In genomic region chr1:21077085-21077484, GRCh38 we compare ENCODE assay signal across 15 cellular contexts.
DNase-seq lines count a peak whose midpoint lies in the region; ATAC-seq and TF ChIP-seq lines count a peak whose summit lies in the region.
"Had no signal": no experiment of that assay in that cellular context is flagged by ENCODE, and none has a peak within 500 bp of the region (broad histone marks: within the 10 kb centered on the region; RNA-seq: fewer than 3 reads in every experiment).

No MANE protein-coding gene starts in this region.

- peaks cover 31% of the 10 kb centered on the region for H3K36me3 Mint-ChIP-seq in MCF 10A (ENCODE audit: insufficient read depth, unreplicated experiment)
- peaks cover 20% of the 10 kb centered on the region for H3K36me3 Mint-ChIP-seq in activated T-helper 2 cell treated with anti-CD3 and anti-CD28 coated beads, Interferon-gamma antibody, Interleukin-2, Interleukin-4, amounts not matched to agents 10 μg/mL and 5 μg/mL and 100 μg/mL, durations not matched to agents 14 hours and 24 hours and 36 hours (ENCODE audit: low read depth)

- DNase-seq in MCF 10A (ENCODE audit: unreplicated experiment) (peak; percentile 67), breast epithelium (ENCODE audit: low spot score in 2 of 2) (no peak), foreskin keratinocyte (peak in 1 of 2 donors; percentile 38), PC-9 (no peak), GM13976 (ENCODE audit: low spot score) (no peak), NCI-H2227 treated with DMSO at 0.1 percent for 48 hours (lab: John Stamatoyannopoulos, UW) (no peak)
- DNase-seq in activated T-helper 2 cell treated with anti-CD3 and anti-CD28 coated beads, Interferon-gamma antibody, Interleukin-2, Interleukin-4, amounts not matched to agents 10 μg/mL and 5 μg/mL and 100 μg/mL, durations not matched to agents 14 hours and 24 hours and 36 hours (ENCODE audit: low spot score) = no peak
- no peak for DNase-seq in activated CD8-positive, alpha-beta memory T cell treated with anti-CD3 and anti-CD28 coated beads, Interleukin-2, amount 50 U/mL, for 4 hours
- DNase-seq: activated CD4-positive, alpha-beta memory T cell treated with anti-CD3 and anti-CD28 coated beads, Interleukin-2, amount 10 ng/mL, durations not matched to agents 7 days and 5 days; DMS 273 treated with DMSO at 0.1 percent for 48 hours; dorsolateral prefrontal cortex; hypothalamus; NCI-H524 had no signal

- no TSS peak for BruUV-seq in MCF 10A (replicated peaks; lab: Mats Ljungman, UMichigan)
- BruUV-seq in PC-9 (replicated peaks; lab: Mats Ljungman, UMichigan) = no TSS peak

- in situ Hi-C loops in GM13976 (cut with MboI; ENCODE audit: low sequenced_read_pairs, unreplicated experiment) = no loop called here

- no peaks in the 10 kb centered on the region for H3F3A ChIP-seq in PC-9 (ENCODE audit: insufficient read depth, low read depth)

- no peaks in the 10 kb centered on the region for H3K9me3 Mint-ChIP-seq in MCF 10A (ENCODE audit: unreplicated experiment)
- H3K9me3 Mint-ChIP-seq in activated T-helper 2 cell treated with anti-CD3 and anti-CD28 coated beads, Interferon-gamma antibody, Interleukin-2, Interleukin-4, amounts not matched to agents 10 μg/mL and 5 μg/mL and 100 μg/mL, durations not matched to agents 14 hours and 24 hours and 36 hours = no peaks in the 10 kb centered on the region
- H3K9me3 Mint-ChIP-seq: activated CD4-positive, alpha-beta memory T cell treated with anti-CD3 and anti-CD28 coated beads, Interleukin-2, amount 10 ng/mL, durations not matched to agents 7 days and 5 days; activated naive CD4-positive, alpha-beta T cell treated with anti-CD3 and anti-CD28 coated beads, Interleukin-2, amount 50 U/mL, for 72 hours had no signal

- peak overlapping the region; percentile 81 for H3K27ac Mint-ChIP-seq in MCF 10A (ENCODE audit: low read depth, unreplicated experiment)
- peak overlapping the region; percentile 37 for H3K27ac Mint-ChIP-seq in activated T-helper 2 cell treated with anti-CD3 and anti-CD28 coated beads, Interferon-gamma antibody, Interleukin-2, Interleukin-4, amounts not matched to agents 10 μg/mL and 5 μg/mL and 100 μg/mL, durations not matched to agents 14 hours and 24 hours and 36 hours
- H3K27ac Mint-ChIP-seq: activated CD4-positive, alpha-beta memory T cell treated with anti-CD3 and anti-CD28 coated beads, Interleukin-2, amount 10 ng/mL, durations not matched to agents 7 days and 5 days; activated naive CD4-positive, alpha-beta T cell treated with anti-CD3 and anti-CD28 coated beads, Interleukin-2, amount 50 U/mL, for 72 hours had no signal

- peak; percentile 53 for ATAC-seq in foreskin keratinocyte
- ATAC-seq: activated naive CD4-positive, alpha-beta T cell treated with anti-CD3 and anti-CD28 coated beads, Interleukin-2, amount 50 U/mL, for 72 hours; GM12878 had no signal

- TF ChIP-seq POLR2A in breast epithelium (IDR thresholded peaks at IDR 0.05) = no peak

- 0 out of 2 replicates have a peak, but pooled peaks cover 17% of the 10 kb centered on the region for H3K79me2 ChIP-seq in PC-9 (ENCODE audit: low read depth)

- H3K27me3 Mint-ChIP-seq in MCF 10A (ENCODE audit: insufficient read depth, unreplicated experiment) = no peaks in the 10 kb centered on the region
- H3K27me3 Mint-ChIP-seq in activated T-helper 2 cell treated with anti-CD3 and anti-CD28 coated beads, Interferon-gamma antibody, Interleukin-2, Interleukin-4, amounts not matched to agents 10 μg/mL and 5 μg/mL and 100 μg/mL, durations not matched to agents 14 hours and 24 hours and 36 hours (ENCODE audit: low read depth) = no peaks in the 10 kb centered on the region
- H3K27me3 Mint-ChIP-seq: activated CD4-positive, alpha-beta memory T cell treated with anti-CD3 and anti-CD28 coated beads, Interleukin-2, amount 10 ng/mL, durations not matched to agents 7 days and 5 days had no signal

- H3K36me3 ChIP-seq in breast epithelium (no peaks in the 10 kb centered on the region), PC-9 (ENCODE audit: low read depth) (no peaks in the 10 kb centered on the region)

- no peak overlapping the region for H3K4me3 Mint-ChIP-seq in MCF 10A (ENCODE audit: unreplicated experiment)
- H3K4me3 Mint-ChIP-seq in activated T-helper 2 cell treated with anti-CD3 and anti-CD28 coated beads, Interferon-gamma antibody, Interleukin-2, Interleukin-4, amounts not matched to agents 10 μg/mL and 5 μg/mL and 100 μg/mL, durations not matched to agents 14 hours and 24 hours and 36 hours (ENCODE audit: low read depth) = no peak overlapping the region
- H3K4me3 Mint-ChIP-seq: activated CD4-positive, alpha-beta memory T cell treated with anti-CD3 and anti-CD28 coated beads, Interleukin-2, amount 10 ng/mL, durations not matched to agents 7 days and 5 days had no signal

- no peak overlapping the region for H2AFZ ChIP-seq in PC-9

- H3K27me3 ChIP-seq in breast epithelium (no peaks in the 10 kb centered on the region), foreskin keratinocyte (no peaks in the 10 kb centered on the region), PC-9 (ENCODE audit: insufficient read depth, low read depth) (no peaks in the 10 kb centered on the region)
- H3K27me3 ChIP-seq: dorsolateral prefrontal cortex had no signal

- peaks cover 16% of the 10 kb centered on the region; the same call in 1 of the 2 replicates for H4K20me1 ChIP-seq in PC-9 (ENCODE audit: insufficient read depth)

- no peaks in the 10 kb centered on the region for H3K9me3 ChIP-seq in breast epithelium
- H3K9me3 ChIP-seq in PC-9 (ENCODE audit: insufficient read depth, low read depth) = no peaks in the 10 kb centered on the region

- intact Hi-C loops in MCF 10A (cut with micrococcal nuclease) (no loop called here), breast epithelium (cut with DNase I; ENCODE audit: low total_unique reads) (no loop called here), PC-9 (cut with micrococcal nuclease; ENCODE audit: unreplicated experiment) (no loop called here)
- intact Hi-C loops in activated T-helper 2 cell treated with anti-CD3 and anti-CD28 coated beads, Interferon-gamma antibody, Interleukin-2, Interleukin-4, amounts not matched to agents 10 μg/mL and 5 μg/mL and 100 μg/mL, durations not matched to agents 14 hours and 24 hours and 36 hours (cut with micrococcal nuclease) = no loop called here

- H3K9me2 ChIP-seq in PC-9 (ENCODE audit: insufficient read depth) = no peaks in the 10 kb centered on the region

- CTCF ChIA-PET in MCF 10A (lab: Yijun Ruan, JAX) = interaction anchor here (0.6 kb wide), 1 partner anchor 456 kb away, joined by 3 read pairs; no protein-coding TSS in a partner anchor
- CTCF ChIA-PET in PC-9 (lab: Charles Lee) = no interaction called here

- POLR2A ChIA-PET in MCF 10A (lab: Yijun Ruan, JAX) = interaction anchor here (0.6 kb wide), 1 partner anchor 13 kb away, joined by 3 read pairs; no protein-coding TSS in a partner anchor
- POLR2A ChIA-PET in PC-9 (lab: Charles Lee; ENCODE audit: unreplicated experiment) = no interaction called here

- H3K4me3 ChIP-seq in breast epithelium = no peak overlapping the region
- no peak overlapping the region for H3K4me3 ChIP-seq in PC-9
- H3K4me3 ChIP-seq: GM12878 had no signal

- H3K4me1 Mint-ChIP-seq in MCF 10A (ENCODE audit: insufficient read depth, unreplicated experiment) = peaks cover 13% of the 10 kb centered on the region
- H3K4me1 Mint-ChIP-seq in activated T-helper 2 cell treated with anti-CD3 and anti-CD28 coated beads, Interferon-gamma antibody, Interleukin-2, Interleukin-4, amounts not matched to agents 10 μg/mL and 5 μg/mL and 100 μg/mL, durations not matched to agents 14 hours and 24 hours and 36 hours (ENCODE audit: low read depth) = peaks cover 15% of the 10 kb centered on the region

- TF ChIP-seq CTCF in MCF 10A (IDR thresholded peaks at IDR 0.05; ENCODE audit: unreplicated experiment) (no peak), breast epithelium (IDR thresholded peaks at IDR 0.05) (no peak), foreskin keratinocyte (conservative IDR thresholded peaks at IDR 0.05) (no peak), PC-9 (conservative IDR thresholded peaks at IDR 0.05) (no peak), GM13976 (IDR thresholded peaks at IDR 0.05; ENCODE audit: borderline replicate concordance, control extremely low read depth, extremely low read depth, insufficient read depth, missing control alignments) (no peak)

- no peaks in the 10 kb centered on the region for H3K4me1 ChIP-seq in breast epithelium
- H3K4me1 ChIP-seq in foreskin keratinocyte = peaks cover 8% of the 10 kb centered on the region
- H3K4me1 ChIP-seq in PC-9 (replicated peaks; ENCODE audit: insufficient read depth) = no peaks in the 10 kb centered on the region

- H3K4me2 ChIP-seq in PC-9 = no peak overlapping the region

- H3K27ac ChIP-seq in breast epithelium (no peak overlapping the region), foreskin keratinocyte (no peak overlapping the region), PC-9 (no peak overlapping the region)
